In genomic region chr3:195850857-195851531, GRCh38 we compare ENCODE assay signal across 8 cellular contexts. TPM values are rescaled to one million over a fixed set of nuclear protein-coding genes. Genes with fewer than 3 reads are reported as not detected.
DNase-seq lines count a peak whose midpoint lies in the region; ATAC-seq, FAIRE-seq and TF ChIP-seq lines count a peak whose summit lies in the region.

No MANE protein-coding gene starts in this region.

- TF ChIP-seq POLR2A in GM12892 (IDR thresholded peaks at IDR 0.05; ENCODE audit: low read depth, low read length): no peak

- peaks cover 0 to 9% (median 0%) of the 10 kb centered on the region in 9 donors for H3K4me1 ChIP-seq in heart right ventricle

- peaks cover 8% of the 10 kb centered on the region for H3K4me1 Mint-ChIP-seq in activated naive CD8-positive, alpha-beta T cell treated with anti-CD3 and anti-CD28 coated beads, Interleukin-2, amount 50 U/mL, for 24 hours

- H3K36me3 Mint-ChIP-seq in activated naive CD8-positive, alpha-beta T cell treated with anti-CD3 and anti-CD28 coated beads, Interleukin-2, amount 50 U/mL, for 24 hours (ENCODE audit: low read depth): no peaks in the 10 kb centered on the region

- peaks cover 8% of the 10 kb centered on the region for H3K27me3 Mint-ChIP-seq in activated naive CD8-positive, alpha-beta T cell treated with anti-CD3 and anti-CD28 coated beads, Interleukin-2, amount 50 U/mL, for 24 hours

- H3K9me3 ChIP-seq in heart right ventricle: no peaks in the 10 kb centered on the region

- peak; percentile 72 for DNase-seq in GM12892 (ENCODE audit: insufficient read length)
- peak; percentile 89 for DNase-seq in NCI-H146 (lab: John Stamatoyannopoulos, UW)
- DNase-seq in SW 1271 (lab: John Stamatoyannopoulos, UW): peak; percentile 67 to 87
- peak; percentile 87 for DNase-seq in activated naive CD8-positive, alpha-beta T cell treated with anti-CD3 and anti-CD28 coated beads, Interleukin-2, amount 50 U/mL, for 24 hours
- DNase-seq in heart right ventricle: peak; percentile 66 to 88
- DNase-seq in renal cortical epithelial cell (ENCODE audit: low read depth): peak; percentile 82
- no peak for DNase-seq in cortex of kidney (lab: John Stamatoyannopoulos, UW)

- no peaks in the 10 kb centered on the region for H3K36me3 ChIP-seq in heart right ventricle

- peak; percentile 98 to 100 (median 100) for TF ChIP-seq CTCF in heart right ventricle (IDR thresholded peaks at IDR 0.05)

- peaks cover 0 to 5% (median 0%) of the 10 kb centered on the region in 7 donors for H3K27me3 ChIP-seq in heart right ventricle

- no peak overlapping the region for H3K4me3 Mint-ChIP-seq in activated naive CD8-positive, alpha-beta T cell treated with anti-CD3 and anti-CD28 coated beads, Interleukin-2, amount 50 U/mL, for 24 hours

- ATAC-seq in HG02852 (IDR thresholded peaks at IDR 0.05; ENCODE audit: unreplicated experiment) (peak; percentile 85), heart right ventricle (peak; percentile 83 to 93 (median 88))
- ATAC-seq in activated naive CD8-positive, alpha-beta T cell treated with anti-CD3 and anti-CD28 coated beads, Interleukin-2, amount 50 U/mL, for 24 hours: peak; percentile 88

- FAIRE-seq in GM12892 (lab: Jason Lieb, UNC): peak; percentile 86

- intact Hi-C loops in heart right ventricle (cut with DNase I): loop anchor here in 1 of 10 donors (5.0 kb wide), 1 partner anchor 666 kb away; the partner anchor contains the start of gene SMCO1

- H3K27ac ChIP-seq in heart right ventricle: no peak overlapping the region

- H3K4me3 ChIP-seq in heart right ventricle: no peak overlapping the region

- 20 to 22% methylated on average over 31 of the region's 31 CpGs for WGBS in heart right ventricle, 2 donors

- H3K9me3 Mint-ChIP-seq in activated naive CD8-positive, alpha-beta T cell treated with anti-CD3 and anti-CD28 coated beads, Interleukin-2, amount 50 U/mL, for 24 hours: no peaks in the 10 kb centered on the region

- no peak overlapping the region for H3K27ac Mint-ChIP-seq in activated naive CD8-positive, alpha-beta T cell treated with anti-CD3 and anti-CD28 coated beads, Interleukin-2, amount 50 U/mL, for 24 hours

RNA-seq across cellular contexts. Expression of gene MUC4, which starts 39.3 kb away (rescaled TPM):
- polyA plus RNA-seq in GM12892 (2012; ENCODE audit: missing spikeins): 2.5 TPM
- total RNA-seq in heart right ventricle (not detected), renal cortical epithelial cell (0.05 and 3.5 TPM in 2 replicates)
- under 1 TPM in 1 of 2 donors, not detected in 1; 0.01 TPM for polyA plus RNA-seq in heart right ventricle

RNA-seq across cellular contexts. Expression of gene TNK2, which starts 57.4 kb away (rescaled TPM):
- 9.3 TPM for polyA plus RNA-seq in GM12892 (2012; ENCODE audit: missing spikeins)
- total RNA-seq in heart right ventricle: 10 to 100 TPM; 17.6 to 47.3 (median 32.2) TPM
- 10 to 100 TPM; 31.3 to 48.3 TPM for polyA plus RNA-seq in heart right ventricle
- total RNA-seq in renal cortical epithelial cell: 1.9 and 5.2 TPM in 2 replicates
